In genomic region chr22:20130319-20130718, GRCh38 we compare ENCODE assay signal across 8 cellular contexts. TPM values are rescaled to one million over a fixed set of nuclear protein-coding genes. Genes with fewer than 3 reads are reported as not detected.
A peak's percentile ranks its signal among the peaks of the same experiment; 100 is the strongest.
DNase-seq lines count a peak whose midpoint lies in the region; ATAC-seq and TF ChIP-seq lines count a peak whose summit lies in the region.

No MANE protein-coding gene starts in this region.

- peak overlapping the region; percentile 91 for H3K27ac ChIP-seq in temporal lobe (ENCODE audit: low read depth, low read length)

- no peak for DNase-seq in activated T-cell treated with anti-CD3 and anti-CD28 coated beads, Interleukin-2, amount 50 U/mL, for 24 hours
- no peak for DNase-seq in activated T-cell treated with anti-CD3 and anti-CD28 coated beads for 4 hours
- peak in 6 of 34 experiments; percentile 14 to 35 (median 21) for DNase-seq in T-cell
- DNase-seq in glutamatergic neuron = no peak
- no peak for DNase-seq in amygdala (lab: John Stamatoyannopoulos, UW)
- DNase-seq in globus pallidus (ENCODE audit: low spot score) = no peak
- DNase-seq in 8988T = no peak

- H3K27ac Mint-ChIP-seq in activated T-cell treated with anti-CD3 and anti-CD28 coated beads, Interleukin-2, amount 50 U/mL, for 24 hours = peak overlapping the region; percentile 67
- H3K27ac Mint-ChIP-seq in T-cell = peak overlapping the region; percentile 64 to 76
- peak overlapping the region; percentile 48 for H3K27ac Mint-ChIP-seq in glutamatergic neuron (ENCODE audit: unreplicated experiment)

- CTCF ChIA-PET in T-cell (lab: Charles Lee) = interaction anchor here in 1 of 2 donors (1.2 kb wide), 1 partner anchor 162 kb away, joined by 3 read pairs; no protein-coding TSS in a partner anchor

- H3K4me3 Mint-ChIP-seq in activated T-cell treated with anti-CD3 and anti-CD28 coated beads, Interleukin-2, amount 50 U/mL, for 24 hours = peak overlapping the region; percentile 51
- H3K4me3 Mint-ChIP-seq in T-cell (peak overlapping the region; percentile 41 to 68 (median 55)), glutamatergic neuron (ENCODE audit: unreplicated experiment) (no peak overlapping the region)

- POLR2A ChIA-PET in T-cell (lab: Charles Lee) = no interaction called here

- H3K36me3 Mint-ChIP-seq in activated T-cell treated with anti-CD3 and anti-CD28 coated beads, Interleukin-2, amount 50 U/mL, for 24 hours (ENCODE audit: low read depth) = peaks cover 45% of the 10 kb centered on the region
- H3K36me3 Mint-ChIP-seq in T-cell (peaks cover 11% of the 10 kb centered on the region), glutamatergic neuron (ENCODE audit: unreplicated experiment) (no peaks in the 10 kb centered on the region)

- H3K4me1 Mint-ChIP-seq in activated T-cell treated with anti-CD3 and anti-CD28 coated beads, Interleukin-2, amount 50 U/mL, for 24 hours (ENCODE audit: low read depth) = peaks cover 55% of the 10 kb centered on the region
- H3K4me1 Mint-ChIP-seq in T-cell (peaks cover 24 to 36% (median 36%) of the 10 kb centered on the region in 3 donors), glutamatergic neuron (ENCODE audit: low read depth, unreplicated experiment) (peaks cover 2% of the 10 kb centered on the region)

- no peak for TF ChIP-seq CTCF in glutamatergic neuron (IDR thresholded peaks at IDR 0.05; ENCODE audit: partially characterized antibody, unreplicated experiment)

- H3K27me3 Mint-ChIP-seq in activated T-cell treated with anti-CD3 and anti-CD28 coated beads, Interleukin-2, amount 50 U/mL, for 24 hours = no peaks in the 10 kb centered on the region
- H3K27me3 Mint-ChIP-seq in T-cell (no peaks in the 10 kb centered on the region), glutamatergic neuron (ENCODE audit: unreplicated experiment) (peaks cover 6% of the 10 kb centered on the region)

- H3K9me3 Mint-ChIP-seq in activated T-cell treated with anti-CD3 and anti-CD28 coated beads, Interleukin-2, amount 50 U/mL, for 24 hours = no peaks in the 10 kb centered on the region
- no peaks in the 10 kb centered on the region for H3K9me3 Mint-ChIP-seq in T-cell
- H3K9me3 Mint-ChIP-seq in glutamatergic neuron (ENCODE audit: unreplicated experiment) = peaks cover 4% of the 10 kb centered on the region

- ATAC-seq in T-cell (replicated peaks in 1 of 4) = peak in 1 of 4 experiments; percentile 9

RNA-seq across cellular contexts. Expression of gene ZDHHC8, which starts 1.3 kb away (rescaled TPM):
- total RNA-seq in T-cell = 100 to 1,000 TPM in 1 of 5 donors, 10 to 100 TPM in 4; 68.4 to 102 (median 92.1) TPM
- 119 TPM for total RNA-seq in glutamatergic neuron (ENCODE audit: unreplicated experiment)
- total RNA-seq in temporal lobe = 6.6 TPM

RNA-seq across cellular contexts. Expression of gene TRMT2A, which starts 13.3 kb away (rescaled TPM):
- total RNA-seq in T-cell (100 to 1,000 TPM in 3 of 5 donors, 10 to 100 TPM in 2; 87.6 to 136 (median 123) TPM), glutamatergic neuron (ENCODE audit: unreplicated experiment) (62.1 TPM), temporal lobe (22.1 TPM)

RNA-seq across cellular contexts. Expression of gene RANBP1, which starts 14.4 kb away (rescaled TPM):
- total RNA-seq in T-cell (10 to 100 TPM; 64.0 to 81.1 (median 75.4) TPM), glutamatergic neuron (ENCODE audit: unreplicated experiment) (144 TPM), temporal lobe (102 TPM)

RNA-seq across cellular contexts. Expression of gene CCDC188, which starts 20.5 kb away (rescaled TPM):
- under 1 TPM in 3 of 5 donors, not detected in 2; 0.18 to 0.66 (median 0.58) TPM for total RNA-seq in T-cell
- 0.54 TPM for total RNA-seq in glutamatergic neuron (ENCODE audit: unreplicated experiment)
- total RNA-seq in temporal lobe = 1.5 TPM

RNA-seq across cellular contexts. Expression of gene DGCR8, which starts 50.3 kb away (rescaled TPM):
- total RNA-seq in T-cell (10 to 100 TPM; 38.4 to 48.1 (median 45.1) TPM), glutamatergic neuron (ENCODE audit: unreplicated experiment) (93.1 TPM), temporal lobe (24.8 TPM)
